ENCODE assay signal across 10 cellular contexts in genomic region chr4:84814100-84814750, GRCh38.
A peak's percentile ranks its signal among the peaks of the same experiment; 100 is the strongest.
DNase-seq lines count a peak whose midpoint lies in the region; ATAC-seq, FAIRE-seq and TF ChIP-seq lines count a peak whose summit lies in the region.
"Had no signal": no experiment of that assay in that cellular context is flagged by ENCODE, and none has a peak within 500 bp of the region (broad histone marks: within the 10 kb centered on the region; RNA-seq: fewer than 3 reads in every experiment).

No MANE protein-coding gene starts in this region.

- TF ChIP-seq EP300 in GM12878 (IDR thresholded peaks at IDR 0.05; ENCODE audit: borderline replicate concordance in 1 of 2, control insufficient read depth in 1 of 2, low read depth in 2 of 2, low read length in 2 of 2): no peak

- no peak for TF ChIP-seq POLR2A in GM12878 (IDR thresholded peaks at IDR 0.05; ENCODE audit: low read depth, low read length)

- WGBS in GM12878 (ENCODE audit: insufficient coverage, insufficient replicate concordance, low lambda C conversion rate, missing lambda C conversion rate): 19% methylated on average over 5 of the region's 5 CpGs

- H3K4me3 ChIP-seq in GM12878: no peak overlapping the region
- H3K4me3 ChIP-seq in left lung: no peak overlapping the region

- peak; percentile 36; the same call in 1 of the 3 replicates for ATAC-seq in GM12878
- peak; percentile 87 for ATAC-seq in left lung
- no peak for ATAC-seq in HG03457 (IDR thresholded peaks at IDR 0.05; ENCODE audit: unreplicated experiment)

- H3K9me3 ChIP-seq in GM12878 (replicated peaks; ENCODE audit: control insufficient read depth, insufficient read depth, low read length): no peaks in the 10 kb centered on the region
- no peaks in the 10 kb centered on the region for H3K9me3 ChIP-seq in left lung

- H3K4me1 ChIP-seq in GM12878 (ENCODE audit: control insufficient read depth, insufficient read depth, low read length) (no peaks in the 10 kb centered on the region), left lung (peaks cover 0 to 8% of the 10 kb centered on the region in 2 donors)

- H3K27ac ChIP-seq in GM12878 (ENCODE audit: control insufficient read depth, insufficient read depth): no peak overlapping the region
- H3K27ac ChIP-seq in left lung: no peak overlapping the region

- H2AFZ ChIP-seq in GM12878 (ENCODE audit: control insufficient read depth, low read depth, low read length): no peak overlapping the region

- H3K79me2 ChIP-seq in GM12878 (ENCODE audit: control insufficient read depth, insufficient read depth, low read length): no peaks in the 10 kb centered on the region

- H3K4me2 ChIP-seq in GM12878 (ENCODE audit: control insufficient read depth, insufficient read depth): no peak overlapping the region

- FAIRE-seq in GM12878 (lab: Jason Lieb, UNC): no peak

- SMC1A ChIA-PET in GM12878 (lab: Charles Lee; ENCODE audit: uncharacterized antibody, unreplicated experiment): no interaction called here

- H3K36me3 ChIP-seq in GM12878 (ENCODE audit: control insufficient read depth in 2 of 2, insufficient read depth in 2 of 2, low read length in 1 of 2) (no peaks in the 10 kb centered on the region), left lung (peaks cover 0 to 32% of the 10 kb centered on the region in 2 donors)

- intact Hi-C loops in GM12878 (cut with micrococcal nuclease; ENCODE audit: unreplicated experiment): no loop called here
- intact Hi-C loops in left lung (cut with DNase I): no loop called here

- DNase-seq in AG20443 (ENCODE audit: low spot score): peak; percentile 54
- peak; percentile 3 for DNase-seq in HuH-7 (ENCODE audit: low spot score)
- DNase-seq in GM12878 (ENCODE audit: low read depth, low spot score): no peak
- no peak for DNase-seq in left lung
- no peak for DNase-seq in SKM-1 (lab: John Stamatoyannopoulos, UW; ENCODE audit: unreplicated experiment)
- DNase-seq in activated naive CD4-positive, alpha-beta T cell (lab: John Stamatoyannopoulos, UW): no peak
- DNase-seq in NCI-H1092 treated with DMSO at 0.1 percent for 48 hours (lab: John Stamatoyannopoulos, UW): no peak
- DNase-seq: DND-41, mesendoderm had no signal

- H3K9ac ChIP-seq in GM12878 (ENCODE audit: control insufficient read depth, insufficient read depth, low read length): no peak overlapping the region

- no peaks in the 10 kb centered on the region for H4K20me1 ChIP-seq in GM12878 (ENCODE audit: control insufficient read depth, insufficient read depth)

- TF ChIP-seq RAD21 in GM12878 (IDR thresholded peaks at IDR 0.05; ENCODE audit: insufficient read depth, low read depth, low read length): no peak

- H3K27me3 ChIP-seq in GM12878 (replicated peaks in 1 of 2; ENCODE audit: control insufficient read depth in 2 of 2, insufficient read depth in 2 of 2, low read length in 1 of 2) (no peaks in the 10 kb centered on the region), left lung (no peaks in the 10 kb centered on the region)

- POLR2A ChIA-PET in GM12878 (lab: Charles Lee): no interaction called here

- in situ Hi-C loops in GM12878 (cut with MboI): no loop called here

- CTCF ChIA-PET in GM12878 (lab: Yijun Ruan, JAX): no interaction called here

- TF ChIP-seq CTCF in GM12878 (IDR thresholded peaks at IDR 0.05 in 2 of 3, conservative IDR thresholded peaks at IDR 0.05 in 1 of 3; ENCODE audit: control insufficient read depth in 2 of 3, extremely low read depth in 1 of 3, insufficient read depth in 1 of 3, low read depth in 3 of 3, low read length in 3 of 3): no peak
- no peak for TF ChIP-seq CTCF in left lung (IDR thresholded peaks at IDR 0.05)

- RAD21 ChIA-PET in GM12878 (lab: Charles Lee; ENCODE audit: unreplicated experiment): no interaction called here

- no TSS peak for BruUV-seq in GM12878 (replicated peaks; lab: Mats Ljungman, UMichigan)

TF ChIP-seq in GM12878, 131 proteins besides CTCF, POLR2A, EP300 and RAD21:
- TF ChIP-seq ZBTB4 (CRISPR knock-in tag; IDR thresholded peaks at IDR 0.05) (no peak), CHD2 (IDR thresholded peaks at IDR 0.05; ENCODE audit: borderline replicate concordance, low read depth, low read length) (no peak), FOXK2 (IDR thresholded peaks at IDR 0.05) (no peak), CBX5 (IDR thresholded peaks at IDR 0.05; ENCODE audit: low read depth) (no peak), MEF2B (IDR thresholded peaks at IDR 0.05; ENCODE audit: partially characterized antibody, poor library complexity, severe bottlenecking) (no peak), IKZF1 (conservative IDR thresholded peaks at IDR 0.05) (no peak), IKZF2 (IDR thresholded peaks at IDR 0.05) (no peak), ZNF217 (IDR thresholded peaks at IDR 0.05) (no peak), NFYA (IDR thresholded peaks at IDR 0.05; ENCODE audit: borderline replicate concordance, low read depth, low read length) (no peak), HSF1 (IDR thresholded peaks at IDR 0.05; ENCODE audit: low read depth, low read length) (no peak), CHD4 (IDR thresholded peaks at IDR 0.05) (no peak)

Comparison
In these comparisons a context has a peak if more than half of its experiments do, and no peak if none do; other contexts are left out.
1. DNase-seq: peak in AG20443 (single experiment) and HuH-7 (single experiment); none in GM12878 (single experiment), left lung (0 of 2), SKM-1 (single experiment), activated naive CD4-positive, alpha-beta T cell (0 of 4) and NCI-H1092 treated with DMSO at 0.1 percent for 48 hours (single experiment).